20 cellular contexts compared by ENCODE assay signal in genomic region chr12:91616401-91616800, GRCh38.
"Had no signal": no experiment of that assay in that cellular context is flagged by ENCODE, and none has a peak within 500 bp of the region (broad histone marks: within the 10 kb centered on the region; RNA-seq: fewer than 3 reads in every experiment).

No MANE protein-coding gene starts in this region.

- H3K36me3 Mint-ChIP-seq: immature natural killer cell; memory B cell; naive B cell; stimulated activated effector memory CD8-positive, alpha-beta T cell treated with anti-CD3 and anti-CD28 coated beads, Interleukin-12 subunit alpha, Interleukin-12 subunit beta, amount 100 ng/mL, for 72 hours had no signal

- H3K36me3 ChIP-seq: pancreas, right lobe of liver, stomach had no signal

- H3K4me3 ChIP-seq: pancreas, right lobe of liver, stomach had no signal

- H3K9me3 Mint-ChIP-seq: activated CD4-positive, alpha-beta T cell treated with anti-CD3 and anti-CD28 coated beads, Interleukin-2, amount 10 ng/mL, durations not matched to agents 7 days and 5 days; activated T-cell treated with anti-CD3 and anti-CD28 coated beads, Interleukin-2, amount 50 U/mL, for 24 hours; activated T-helper 2 cell treated with anti-CD3 and anti-CD28 coated beads, Interferon-gamma antibody, Interleukin-2, Interleukin-4, amounts not matched to agents 10 μg/mL and 5 μg/mL and 100 μg/mL, durations not matched to agents 14 hours and 24 hours and 36 hours; memory B cell; stimulated activated effector memory CD8-positive, alpha-beta T cell treated with anti-CD3 and anti-CD28 coated beads, Interleukin-12 subunit alpha, Interleukin-12 subunit beta, amount 100 ng/mL, for 72 hours had no signal

- ATAC-seq: activated CD4-positive, CD25-positive, alpha-beta regulatory T cell treated with anti-CD3 and anti-CD28 coated beads, Interleukin-2, amount 50 U/mL, for 24 hours; activated CD8-positive, alpha-beta T cell treated with anti-CD3 and anti-CD28 coated beads, Interleukin-2, amount 10 ng/mL, durations not matched to agents 7 days and 5 days; left ventricle myocardium superior; pancreas; right lobe of liver; stimulated activated effector memory CD8-positive, alpha-beta T cell treated with anti-CD3 and anti-CD28 coated beads, Interleukin-12 subunit alpha, Interleukin-12 subunit beta, amount 100 ng/mL, for 72 hours had no signal

- H3K27me3 ChIP-seq: pancreas, right lobe of liver, stomach had no signal

- H3K9me3 ChIP-seq: pancreas, right lobe of liver, stomach had no signal

- H3K4me1 Mint-ChIP-seq: immature natural killer cell; memory B cell; naive B cell; stimulated activated effector memory CD8-positive, alpha-beta T cell treated with anti-CD3 and anti-CD28 coated beads, Interleukin-12 subunit alpha, Interleukin-12 subunit beta, amount 100 ng/mL, for 72 hours had no signal

- H3K27ac Mint-ChIP-seq: activated CD4-positive, alpha-beta T cell treated with anti-CD3 and anti-CD28 coated beads, Interleukin-2, amount 10 ng/mL, durations not matched to agents 7 days and 5 days; activated CD8-positive, alpha-beta T cell treated with anti-CD3 and anti-CD28 coated beads, Interleukin-2, amount 10 ng/mL, durations not matched to agents 7 days and 5 days; activated T-cell treated with anti-CD3 and anti-CD28 coated beads, Interleukin-2, amount 50 U/mL, for 24 hours; activated T-helper 2 cell treated with anti-CD3 and anti-CD28 coated beads, Interferon-gamma antibody, Interleukin-2, Interleukin-4, amounts not matched to agents 10 μg/mL and 5 μg/mL and 100 μg/mL, durations not matched to agents 14 hours and 24 hours and 36 hours; immature natural killer cell; memory B cell; naive B cell; stimulated activated effector memory CD8-positive, alpha-beta T cell treated with anti-CD3 and anti-CD28 coated beads, Interleukin-12 subunit alpha, Interleukin-12 subunit beta, amount 100 ng/mL, for 72 hours had no signal

- H3K4me1 ChIP-seq: pancreas, right lobe of liver, stomach had no signal

- H3K4me3 Mint-ChIP-seq: activated CD4-positive, alpha-beta T cell treated with anti-CD3 and anti-CD28 coated beads, Interleukin-2, amount 10 ng/mL, durations not matched to agents 7 days and 5 days; activated CD8-positive, alpha-beta T cell treated with anti-CD3 and anti-CD28 coated beads, Interleukin-2, amount 10 ng/mL, durations not matched to agents 7 days and 5 days; activated T-cell treated with anti-CD3 and anti-CD28 coated beads, Interleukin-2, amount 50 U/mL, for 24 hours; immature natural killer cell; memory B cell; naive B cell; stimulated activated effector memory CD8-positive, alpha-beta T cell treated with anti-CD3 and anti-CD28 coated beads, Interleukin-12 subunit alpha, Interleukin-12 subunit beta, amount 100 ng/mL, for 72 hours had no signal

- H3K27me3 Mint-ChIP-seq: activated CD4-positive, alpha-beta T cell treated with anti-CD3 and anti-CD28 coated beads, Interleukin-2, amount 10 ng/mL, durations not matched to agents 7 days and 5 days; activated T-cell treated with anti-CD3 and anti-CD28 coated beads, Interleukin-2, amount 50 U/mL, for 24 hours had no signal

- DNase-seq: activated CD4-positive, alpha-beta T cell treated with anti-CD3 and anti-CD28 coated beads, Interleukin-2, amount 10 ng/mL, durations not matched to agents 7 days and 5 days; activated CD8-positive, alpha-beta T cell treated with anti-CD3 and anti-CD28 coated beads, Interleukin-2, amount 10 ng/mL, durations not matched to agents 7 days and 5 days; activated naive CD4-positive, alpha-beta T cell treated with anti-CD3 and anti-CD28 coated beads, Interleukin-2, amount 50 U/mL, for 16 hours; activated T-cell treated with anti-CD3 and anti-CD28 coated beads, Interleukin-2, amount 50 U/mL, for 24 hours; effector CD4-positive, alpha-beta T cell; immature natural killer cell; kidney glomerular epithelial cell; left ventricle myocardium superior; naive B cell; pancreas; right lobe of liver; stimulated activated CD4-positive, alpha-beta T cell treated with anti-CD3 and anti-CD28 coated beads, Interleukin-4, amount 100 ng/mL, for 24 hours; stomach; T-helper 1 cell; T-helper 9 cell; trophoblast cell had no signal

- H3K27ac ChIP-seq: pancreas, right lobe of liver, stomach had no signal
